In the genomic region with DNA sequence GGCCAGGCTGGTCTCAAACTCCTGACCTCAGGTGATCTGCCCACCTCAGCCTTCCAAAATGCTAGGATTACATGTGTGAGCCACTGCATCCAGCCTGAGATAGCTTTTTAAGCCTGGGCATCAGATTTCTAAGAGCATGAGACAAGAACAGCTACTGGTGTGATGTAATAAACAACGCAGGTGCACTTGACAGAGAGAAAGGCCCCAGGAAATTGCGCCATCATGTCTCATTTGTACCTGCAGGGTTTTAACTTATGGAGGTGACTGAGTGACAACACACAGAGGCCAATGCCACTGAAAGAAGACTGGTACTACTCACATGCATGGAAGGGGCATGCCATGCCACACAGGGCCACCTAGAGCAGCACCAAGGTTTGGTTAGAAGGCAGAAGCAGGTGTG, we compare ENCODE assay signal across 30 cellular contexts.
"Had no signal": no experiment of that assay in that cellular context is flagged by ENCODE, and none has a peak within 500 bp of the region (broad histone marks: within the 10 kb centered on the region; RNA-seq: fewer than 3 reads in every experiment).

No MANE protein-coding gene starts in this region.

- DNase-seq: activated CD4-positive, alpha-beta memory T cell treated with anti-CD3 and anti-CD28 coated beads for 36 hours; activated CD4-positive, alpha-beta T cell treated with anti-CD3 and anti-CD28 coated beads, Interleukin-2, amount 10 ng/mL, durations not matched to agents 24 days and 14 days; activated CD4-positive, CD25-positive, alpha-beta regulatory T cell treated with anti-CD3 and anti-CD28 coated beads, Interleukin-2, amount 50 U/mL, for 72 hours; activated CD8-positive, alpha-beta memory T cell treated with anti-CD3 and anti-CD28 coated beads, Interleukin-2, amount 50 U/mL, for 4 hours; activated gamma-delta T cell treated with Interleukin-2 at 50 U/mL for 16 hours; activated naive CD4-positive, alpha-beta T cell treated with anti-CD3 and anti-CD28 coated beads, Interleukin-2, amount 50 U/mL, for 16 hours; activated T-cell treated with anti-CD3 and anti-CD28 coated beads, Interleukin-2, amount 50 U/mL, for 1 hour; amniotic stem cell; brain microvascular endothelial cell; caudate nucleus; cortex of kidney; effector memory CD8-positive, alpha-beta T cell; hippocampal formation; kidney; left colon; naive B cell; nucleus accumbens; pancreas; retina; stimulated activated CD4-positive, alpha-beta T cell treated with anti-CD3 and anti-CD28 coated beads, Interleukin-1b, Interleukin-23, amount 100 ng/mL, for 48 hours; stimulated activated CD4-positive, alpha-beta T cell treated with anti-CD3 and anti-CD28 coated beads, Interleukin-4, amount 100 ng/mL, for 4 hours; stimulated activated CD8-positive, alpha-beta memory T cell treated with anti-CD3 and anti-CD28 coated beads, Interleukin-4, amount 100 ng/mL, for 48 hours; stimulated activated naive CD8-positive, alpha-beta T cell treated with anti-CD3 and anti-CD28 coated beads, Interleukin-15, amount 100 ng/mL, for 72 hours; substantia nigra; T1000; upper lobe of right lung had no signal

- ATAC-seq: effector memory CD8-positive, alpha-beta T cell; gastroesophageal sphincter; left colon; pancreas; stimulated activated memory B cell treated with anti-CD40 and anti-IgM and Interleukin-4, amounts not matched to agents 10 μg/mL and 1 μg/mL and 100 μg/mL, for 72 hours; stimulated activated naive CD8-positive, alpha-beta T cell treated with anti-CD3 and anti-CD28 coated beads, Interleukin-15, amount 100 ng/mL, for 72 hours; upper lobe of right lung had no signal

- H3K27me3 ChIP-seq: brain microvascular endothelial cell, pancreas, upper lobe of right lung had no signal

- H3K36me3 ChIP-seq: brain microvascular endothelial cell, gastroesophageal sphincter, pancreas, prostate gland, upper lobe of right lung had no signal

- H3K4me1 ChIP-seq: pancreas, prostate gland had no signal

- H3K9me3 ChIP-seq: gastroesophageal sphincter, pancreas, prostate gland, upper lobe of right lung had no signal

- H3K27ac ChIP-seq: brain microvascular endothelial cell, gastroesophageal sphincter, pancreas, prostate gland, upper lobe of right lung had no signal

- H3K4me3 ChIP-seq: gastroesophageal sphincter, pancreas, prostate gland, smooth muscle cell, upper lobe of right lung had no signal
